ENCODE assay signal across 1 cellular context in genomic region chr10:28690545-28690944, GRCh38.
TF ChIP-seq lines count a peak whose summit lies in the region.

No MANE protein-coding gene starts in this region.

TF ChIP-seq in HepG2, 621 proteins besides CTCF, POLR2A, EP300 and RAD21 (continued from another document):
- TF ChIP-seq, protein P1, sequence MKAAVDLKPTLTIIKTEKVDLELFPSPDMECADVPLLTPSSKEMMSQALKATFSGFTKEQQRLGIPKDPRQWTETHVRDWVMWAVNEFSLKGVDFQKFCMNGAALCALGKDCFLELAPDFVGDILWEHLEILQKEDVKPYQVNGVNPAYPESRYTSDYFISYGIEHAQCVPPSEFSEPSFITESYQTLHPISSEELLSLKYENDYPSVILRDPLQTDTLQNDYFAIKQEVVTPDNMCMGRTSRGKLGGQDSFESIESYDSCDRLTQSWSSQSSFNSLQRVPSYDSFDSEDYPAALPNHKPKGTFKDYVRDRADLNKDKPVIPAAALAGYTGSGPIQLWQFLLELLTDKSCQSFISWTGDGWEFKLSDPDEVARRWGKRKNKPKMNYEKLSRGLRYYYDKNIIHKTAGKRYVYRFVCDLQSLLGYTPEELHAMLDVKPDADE (CRISPR knock-in tag; IDR thresholded peaks at IDR 0.05) = no peak
- TF ChIP-seq ZFP36L2 (CRISPR knock-in tag; IDR thresholded peaks at IDR 0.05) (no peak), CAMTA2 (CRISPR knock-in tag; IDR thresholded peaks at IDR 0.05; ENCODE audit: borderline replicate concordance) (no peak), ZMYM2 (CRISPR knock-in tag; IDR thresholded peaks at IDR 0.05) (no peak), PTBP1 (IDR thresholded peaks at IDR 0.05; ENCODE audit: low read depth, low read length, poor library complexity, severe bottlenecking) (no peak), MTA3 (CRISPR knock-in tag; IDR thresholded peaks at IDR 0.05) (no peak), MTF2 (CRISPR knock-in tag; IDR thresholded peaks at IDR 0.05; ENCODE audit: borderline replicate concordance) (no peak), SAP130 (CRISPR knock-in tag; IDR thresholded peaks at IDR 0.05; ENCODE audit: low read depth) (no peak), U2AF2 (IDR thresholded peaks at IDR 0.05; ENCODE audit: low read depth, low read length) (no peak), SRSF1 (optimal IDR thresholded peaks at IDR 0.05; ENCODE audit: low read depth, low read length) (no peak)
